Comparison of ENCODE assay signal across 15 cellular contexts in the genomic region with DNA sequence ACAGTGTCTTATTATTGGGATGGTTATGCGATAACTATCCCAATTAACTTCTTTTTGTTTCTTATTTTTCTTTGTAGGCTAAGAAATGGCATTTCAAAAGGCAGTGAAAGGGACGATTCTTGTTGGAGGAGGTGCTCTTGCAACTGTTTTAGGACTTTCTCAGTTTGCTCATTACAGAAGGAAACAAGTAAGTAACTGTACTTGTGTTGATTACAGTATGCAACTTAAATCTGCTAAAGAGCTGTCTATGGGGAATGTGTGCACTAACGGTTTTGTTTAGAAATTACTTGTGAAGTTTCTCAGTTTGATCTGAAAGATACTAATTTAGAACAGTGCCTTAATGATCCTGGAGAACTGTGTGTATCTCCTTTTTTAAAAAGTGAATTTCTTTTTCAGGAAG. TPM values are rescaled to one million over a fixed set of nuclear protein-coding genes. Genes with fewer than 3 reads are reported as not detected.
DNase-seq lines count a peak whose midpoint lies in the region; ATAC-seq and TF ChIP-seq lines count a peak whose summit lies in the region.
"Had no signal": no experiment of that assay in that cellular context is flagged by ENCODE, and none has a peak within 500 bp of the region (broad histone marks: within the 10 kb centered on the region; RNA-seq: fewer than 3 reads in every experiment).

No MANE protein-coding gene starts in this region.

- H3K9me3 Mint-ChIP-seq in activated CD8-positive, alpha-beta memory T cell treated with anti-CD3 and anti-CD28 coated beads, Interleukin-2, amount 10 ng/mL, durations not matched to agents 7 days and 5 days (ENCODE audit: low read depth): no peaks in the 10 kb centered on the region
- H3K9me3 Mint-ChIP-seq in central memory CD8-positive, alpha-beta T cell: no peaks in the 10 kb centered on the region
- H3K9me3 Mint-ChIP-seq: dendritic cell treated with granulocyte-macrophage colony-stimulating factor and Interleukin-4, amounts not matched to agents 40 ng/mL and 50 ng/mL, for 4 days had no signal

- no peak overlapping the region for H3K4me3 Mint-ChIP-seq in activated CD8-positive, alpha-beta memory T cell treated with anti-CD3 and anti-CD28 coated beads, Interleukin-2, amount 10 ng/mL, durations not matched to agents 7 days and 5 days
- H3K4me3 Mint-ChIP-seq in central memory CD8-positive, alpha-beta T cell: no peak overlapping the region
- H3K4me3 Mint-ChIP-seq: dendritic cell treated with granulocyte-macrophage colony-stimulating factor and Interleukin-4, amounts not matched to agents 40 ng/mL and 50 ng/mL, for 4 days had no signal

- H3K9me3 ChIP-seq in thoracic aorta: no peaks in the 10 kb centered on the region
- H3K9me3 ChIP-seq: heart left ventricle had no signal

- TF ChIP-seq CTCF in thoracic aorta (IDR thresholded peaks at IDR 0.05): no peak

- no peaks in the 10 kb centered on the region for H3K27me3 Mint-ChIP-seq in activated CD8-positive, alpha-beta memory T cell treated with anti-CD3 and anti-CD28 coated beads, Interleukin-2, amount 10 ng/mL, durations not matched to agents 7 days and 5 days
- H3K27me3 Mint-ChIP-seq in central memory CD8-positive, alpha-beta T cell: no peaks in the 10 kb centered on the region
- H3K27me3 Mint-ChIP-seq: dendritic cell treated with granulocyte-macrophage colony-stimulating factor and Interleukin-4, amounts not matched to agents 40 ng/mL and 50 ng/mL, for 4 days had no signal

- ATAC-seq in activated CD8-positive, alpha-beta memory T cell treated with anti-CD3 and anti-CD28 coated beads, Interleukin-2, amount 10 ng/mL, durations not matched to agents 7 days and 5 days: no peak
- ATAC-seq in HG03103 (IDR thresholded peaks at IDR 0.05; ENCODE audit: low read depth, unreplicated experiment) (peak; percentile 41), thoracic aorta (ENCODE audit: insufficient number of reproducible peaks, low FRiP score, low read depth) (no peak), GM21528 (IDR thresholded peaks at IDR 0.05; ENCODE audit: low FRiP score, unreplicated experiment) (no peak)
- ATAC-seq in central memory CD8-positive, alpha-beta T cell (replicated peaks; ENCODE audit: extremely low read depth, poor library complexity, severe bottlenecking): no peak
- ATAC-seq: heart left ventricle, Panc1, right cardiac atrium had no signal

- H3K36me3 Mint-ChIP-seq in activated CD8-positive, alpha-beta memory T cell treated with anti-CD3 and anti-CD28 coated beads, Interleukin-2, amount 10 ng/mL, durations not matched to agents 7 days and 5 days: peaks cover 30% of the 10 kb centered on the region
- peaks cover 2% of the 10 kb centered on the region for H3K36me3 Mint-ChIP-seq in central memory CD8-positive, alpha-beta T cell (ENCODE audit: insufficient read depth)

- H3K27ac ChIP-seq in thoracic aorta: peak overlapping the region; percentile 15 to 22

- H3K27ac Mint-ChIP-seq in activated CD8-positive, alpha-beta memory T cell treated with anti-CD3 and anti-CD28 coated beads, Interleukin-2, amount 10 ng/mL, durations not matched to agents 7 days and 5 days: peak overlapping the region; percentile 79
- peak overlapping the region; percentile 21 for H3K27ac Mint-ChIP-seq in central memory CD8-positive, alpha-beta T cell (ENCODE audit: low read depth)

- no peaks in the 10 kb centered on the region for H3K36me3 ChIP-seq in thoracic aorta

- peaks cover 65% of the 10 kb centered on the region for H3K4me1 Mint-ChIP-seq in activated CD8-positive, alpha-beta memory T cell treated with anti-CD3 and anti-CD28 coated beads, Interleukin-2, amount 10 ng/mL, durations not matched to agents 7 days and 5 days
- H3K4me1 Mint-ChIP-seq in central memory CD8-positive, alpha-beta T cell: peaks cover 46% of the 10 kb centered on the region

- H3K27me3 ChIP-seq in thoracic aorta (replicated peaks; ENCODE audit: insufficient read depth): no peaks in the 10 kb centered on the region
- H3K27me3 ChIP-seq: heart left ventricle had no signal

- peaks cover 3 to 6% of the 10 kb centered on the region in 2 donors for H3K4me1 ChIP-seq in thoracic aorta (ENCODE audit: control insufficient read depth in 1 of 2, low read depth in 2 of 2)

- no peak overlapping the region for H3K4me3 ChIP-seq in thoracic aorta
- H3K4me3 ChIP-seq: heart left ventricle, lung had no signal

- no peak for DNase-seq in activated CD8-positive, alpha-beta memory T cell treated with anti-CD3 and anti-CD28 coated beads, Interleukin-2, amount 10 ng/mL, durations not matched to agents 7 days and 5 days
- DNase-seq in activated CD8-positive, alpha-beta memory T cell treated with anti-CD3 and anti-CD28 coated beads for 24 hours: no peak
- DNase-seq in central memory CD8-positive, alpha-beta T cell (ENCODE audit: low spot score in 2 of 2): no peak
- DNase-seq in thoracic aorta (ENCODE audit: low spot score): no peak
- DNase-seq in NCI-H128 (lab: John Stamatoyannopoulos, UW; ENCODE audit: unreplicated experiment): no peak
- DNase-seq in GF-D8 (lab: John Stamatoyannopoulos, UW): no peak
- DNase-seq: DMS79, heart left ventricle, NCI-H1105 treated with DMSO at 0.1 percent for 48 hours, right cardiac atrium had no signal

- CTCF ChIA-PET in activated CD8-positive, alpha-beta memory T cell treated with anti-CD3 and anti-CD28 coated beads, Interleukin-2, amount 10 ng/mL, durations not matched to agents 7 days and 5 days (lab: Charles Lee): no interaction called here

RNA-seq across cellular contexts. Expression of a gene that starts 39.8 kb away (rescaled TPM):
- total RNA-seq in activated CD8-positive, alpha-beta memory T cell treated with anti-CD3 and anti-CD28 coated beads, Interleukin-2, amount 10 ng/mL, durations not matched to agents 7 days and 5 days: 10 to 100 TPM; 23.6 to 26.1 TPM
- total RNA-seq in thoracic aorta: 10 to 100 TPM; 13.7 to 31.7 TPM
